In genomic region chr4:83498187-83498586, GRCh38 we compare ENCODE assay signal across 29 cellular contexts.
"Had no signal": no experiment of that assay in that cellular context is flagged by ENCODE, and none has a peak within 500 bp of the region (broad histone marks: within the 10 kb centered on the region; RNA-seq: fewer than 3 reads in every experiment).

No MANE protein-coding gene starts in this region.

- H3K27me3 Mint-ChIP-seq: activated CD4-positive, alpha-beta T cell treated with anti-CD3 and anti-CD28 coated beads, Interleukin-2, amount 10 ng/mL, durations not matched to agents 7 days and 5 days; T-cell had no signal

- DNase-seq: activated CD4-positive, alpha-beta memory T cell treated with anti-CD3 and anti-CD28 coated beads, Interleukin-2, amount 10 ng/mL, durations not matched to agents 7 days and 5 days; activated CD4-positive, alpha-beta T cell treated with anti-CD3 and anti-CD28 coated beads for 1 hour; activated CD4-positive, alpha-beta T cell treated with anti-CD3 and anti-CD28 coated beads for 4 hours; activated CD4-positive, alpha-beta T cell treated with anti-CD3 and anti-CD28 coated beads, Interleukin-2, amount 10 ng/mL, durations not matched to agents 7 days and 5 days; activated CD4-positive, alpha-beta T cell treated with anti-CD3 and anti-CD28 coated beads, Interleukin-2, amount 50 U/mL, for 4 hours; activated gamma-delta T cell; activated naive CD4-positive, alpha-beta T cell; activated naive CD4-positive, alpha-beta T cell treated with anti-CD3 and anti-CD28 coated beads, Interleukin-2, amount 10 ng/mL, durations not matched to agents 7 days and 5 days; activated naive CD8-positive, alpha-beta T cell treated with anti-CD3 and anti-CD28 coated beads, Interleukin-2, amount 10 ng/mL, durations not matched to agents 7 days and 5 days; activated T-cell treated with anti-CD3 and anti-CD28 coated beads, Interleukin-2, amount 50 U/mL, for 1 hour; activated T-cell treated with anti-CD3 and anti-CD28 coated beads, Interleukin-2, amount 50 U/mL, for 48 hours; caudate nucleus; cerebellar nuclear complex; colonic mucosa; effector CD8-positive, alpha-beta T cell; esophagus squamous epithelium; foreskin melanocyte; heart right ventricle; SW 1271; T-cell had no signal

- H3K27me3 ChIP-seq: ascending aorta, breast epithelium, colonic mucosa, esophagus squamous epithelium, gastroesophageal sphincter, heart right ventricle had no signal

- ATAC-seq: activated naive CD4-positive, alpha-beta T cell treated with anti-CD3 and anti-CD28 coated beads, Interleukin-2, amount 50 U/mL, for 72 hours; gastroesophageal sphincter; heart right ventricle; T-cell had no signal

- H3K4me1 ChIP-seq: ascending aorta, breast epithelium, colonic mucosa, esophagus squamous epithelium, gastroesophageal sphincter, heart right ventricle had no signal

- H3K4me1 Mint-ChIP-seq: activated CD4-positive, alpha-beta memory T cell treated with anti-CD3 and anti-CD28 coated beads, Interleukin-2, amount 10 ng/mL, durations not matched to agents 7 days and 5 days; activated CD4-positive, alpha-beta T cell treated with anti-CD3 and anti-CD28 coated beads, Interleukin-2, amount 10 ng/mL, durations not matched to agents 7 days and 5 days; activated naive CD4-positive, alpha-beta T cell treated with anti-CD3 and anti-CD28 coated beads, Interleukin-2, amount 10 ng/mL, durations not matched to agents 7 days and 5 days; brain had no signal

- H3K27ac ChIP-seq: ascending aorta, breast epithelium, colonic mucosa, epithelial cell of prostate, esophagus squamous epithelium, gastroesophageal sphincter, heart right ventricle had no signal

- H3K36me3 ChIP-seq: ascending aorta, breast epithelium, colonic mucosa, esophagus squamous epithelium, gastroesophageal sphincter, heart right ventricle had no signal

- H3K9me3 Mint-ChIP-seq: activated CD4-positive, alpha-beta memory T cell treated with anti-CD3 and anti-CD28 coated beads, Interleukin-2, amount 10 ng/mL, durations not matched to agents 7 days and 5 days; activated CD4-positive, alpha-beta T cell treated with anti-CD3 and anti-CD28 coated beads, Interleukin-2, amount 10 ng/mL, durations not matched to agents 7 days and 5 days; activated naive CD4-positive, alpha-beta T cell treated with anti-CD3 and anti-CD28 coated beads, Interleukin-2, amount 10 ng/mL, durations not matched to agents 7 days and 5 days; activated naive CD4-positive, alpha-beta T cell treated with anti-CD3 and anti-CD28 coated beads, Interleukin-2, amount 50 U/mL, for 72 hours; activated naive CD8-positive, alpha-beta T cell treated with anti-CD3 and anti-CD28 coated beads, Interleukin-2, amount 10 ng/mL, durations not matched to agents 7 days and 5 days; activated T-helper 1 cell treated with anti-CD3 and anti-CD28 coated beads, Interleukin-12 subunit alpha, Interleukin-12 subunit beta, Interleukin-2, Interleukin-4 antibody, amounts not matched to agents 30 ng/mL and 10 ng/mL and 1 ng/mL, durations not matched to agents 14 hours and 24 hours and 36 hours; brain; T-cell; T-helper 1 cell treated with Interleukin-12 subunit alpha and Interleukin-12 subunit beta and Interleukin-4 antibody, amounts not matched to agents 30 μg/mL and 1 μg/mL, for 36 hours; T-helper 2 cell treated with Interferon-gamma antibody and Interleukin-4, amounts not matched to agents 5 μg/mL and 100 μg/mL, for 36 hours had no signal

- H3K4me3 ChIP-seq: ascending aorta, breast epithelium, colonic mucosa, esophagus squamous epithelium, gastroesophageal sphincter, heart right ventricle had no signal

- H3K27ac Mint-ChIP-seq: activated CD4-positive, alpha-beta memory T cell treated with anti-CD3 and anti-CD28 coated beads, Interleukin-2, amount 10 ng/mL, durations not matched to agents 7 days and 5 days; activated CD4-positive, alpha-beta T cell treated with anti-CD3 and anti-CD28 coated beads, Interleukin-2, amount 10 ng/mL, durations not matched to agents 7 days and 5 days; activated naive CD4-positive, alpha-beta T cell treated with anti-CD3 and anti-CD28 coated beads, Interleukin-2, amount 10 ng/mL, durations not matched to agents 7 days and 5 days; activated naive CD4-positive, alpha-beta T cell treated with anti-CD3 and anti-CD28 coated beads, Interleukin-2, amount 50 U/mL, for 72 hours; activated naive CD8-positive, alpha-beta T cell treated with anti-CD3 and anti-CD28 coated beads, Interleukin-2, amount 10 ng/mL, durations not matched to agents 7 days and 5 days; activated T-helper 1 cell treated with anti-CD3 and anti-CD28 coated beads, Interleukin-12 subunit alpha, Interleukin-12 subunit beta, Interleukin-2, Interleukin-4 antibody, amounts not matched to agents 30 ng/mL and 10 ng/mL and 1 ng/mL, durations not matched to agents 14 hours and 24 hours and 36 hours; brain; T-cell; T-helper 1 cell treated with Interleukin-12 subunit alpha and Interleukin-12 subunit beta and Interleukin-4 antibody, amounts not matched to agents 30 μg/mL and 1 μg/mL, for 36 hours; T-helper 2 cell treated with Interferon-gamma antibody and Interleukin-4, amounts not matched to agents 5 μg/mL and 100 μg/mL, for 36 hours had no signal

- H3K36me3 Mint-ChIP-seq: activated naive CD4-positive, alpha-beta T cell treated with anti-CD3 and anti-CD28 coated beads, Interleukin-2, amount 10 ng/mL, durations not matched to agents 7 days and 5 days; activated naive CD4-positive, alpha-beta T cell treated with anti-CD3 and anti-CD28 coated beads, Interleukin-2, amount 50 U/mL, for 72 hours; activated naive CD8-positive, alpha-beta T cell treated with anti-CD3 and anti-CD28 coated beads, Interleukin-2, amount 10 ng/mL, durations not matched to agents 7 days and 5 days; brain; T-cell had no signal

- H3K4me3 Mint-ChIP-seq: activated CD4-positive, alpha-beta memory T cell treated with anti-CD3 and anti-CD28 coated beads, Interleukin-2, amount 10 ng/mL, durations not matched to agents 7 days and 5 days; activated CD4-positive, alpha-beta T cell treated with anti-CD3 and anti-CD28 coated beads, Interleukin-2, amount 10 ng/mL, durations not matched to agents 7 days and 5 days; activated naive CD4-positive, alpha-beta T cell treated with anti-CD3 and anti-CD28 coated beads, Interleukin-2, amount 10 ng/mL, durations not matched to agents 7 days and 5 days; activated naive CD8-positive, alpha-beta T cell treated with anti-CD3 and anti-CD28 coated beads, Interleukin-2, amount 10 ng/mL, durations not matched to agents 7 days and 5 days; activated T-helper 1 cell treated with anti-CD3 and anti-CD28 coated beads, Interleukin-12 subunit alpha, Interleukin-12 subunit beta, Interleukin-2, Interleukin-4 antibody, amounts not matched to agents 30 ng/mL and 10 ng/mL and 1 ng/mL, durations not matched to agents 14 hours and 24 hours and 36 hours; brain; T-cell; T-helper 1 cell treated with Interleukin-12 subunit alpha and Interleukin-12 subunit beta and Interleukin-4 antibody, amounts not matched to agents 30 μg/mL and 1 μg/mL, for 36 hours; T-helper 2 cell treated with Interferon-gamma antibody and Interleukin-4, amounts not matched to agents 5 μg/mL and 100 μg/mL, for 36 hours had no signal

- H3K9me3 ChIP-seq: ascending aorta, breast epithelium, colonic mucosa, esophagus squamous epithelium, gastroesophageal sphincter, heart right ventricle had no signal
